In genomic region chr10:114706458-114707055, GRCh38 we compare ENCODE assay signal across 19 cellular contexts.
"Had no signal": no experiment of that assay in that cellular context is flagged by ENCODE, and none has a peak within 500 bp of the region (broad histone marks: within the 10 kb centered on the region; RNA-seq: fewer than 3 reads in every experiment).

No MANE protein-coding gene starts in this region.

- DNase-seq: activated CD4-positive, alpha-beta memory T cell treated with anti-CD3 and anti-CD28 coated beads, Interleukin-2, amount 10 ng/mL, durations not matched to agents 7 days and 5 days; activated CD4-positive, alpha-beta T cell treated with anti-CD3 and anti-CD28 coated beads for 48 hours; activated CD4-positive, CD25-positive, alpha-beta regulatory T cell; activated CD8-positive, alpha-beta memory T cell treated with anti-CD3 and anti-CD28 coated beads, Interleukin-2, amount 10 ng/mL, durations not matched to agents 7 days and 5 days; activated naive CD4-positive, alpha-beta T cell; activated naive CD8-positive, alpha-beta T cell treated with anti-CD3 and anti-CD28 coated beads for 36 hours; amygdala; caudate nucleus; dorsolateral prefrontal cortex; erythroblast; left colon; nephron progenitor cell; occipital lobe; stimulated activated CD4-positive, alpha-beta T cell treated with anti-CD3 and anti-CD28 coated beads, Interleukin-4, amount 100 ng/mL, for 1 hour; T-helper 1 cell; T-helper 9 cell had no signal

- ATAC-seq: activated CD8-positive, alpha-beta memory T cell treated with anti-CD3 and anti-CD28 coated beads, Interleukin-2, amount 10 ng/mL, durations not matched to agents 7 days and 5 days; left colon; stimulated activated memory B cell treated with anti-CD40 and anti-IgM and Interleukin-4, amounts not matched to agents 10 μg/mL and 1 μg/mL and 100 μg/mL, for 72 hours had no signal

- H3K4me3 ChIP-seq: dorsolateral prefrontal cortex, lung, skin epidermis had no signal
